9 cellular contexts compared by ENCODE assay signal in the genomic region with DNA sequence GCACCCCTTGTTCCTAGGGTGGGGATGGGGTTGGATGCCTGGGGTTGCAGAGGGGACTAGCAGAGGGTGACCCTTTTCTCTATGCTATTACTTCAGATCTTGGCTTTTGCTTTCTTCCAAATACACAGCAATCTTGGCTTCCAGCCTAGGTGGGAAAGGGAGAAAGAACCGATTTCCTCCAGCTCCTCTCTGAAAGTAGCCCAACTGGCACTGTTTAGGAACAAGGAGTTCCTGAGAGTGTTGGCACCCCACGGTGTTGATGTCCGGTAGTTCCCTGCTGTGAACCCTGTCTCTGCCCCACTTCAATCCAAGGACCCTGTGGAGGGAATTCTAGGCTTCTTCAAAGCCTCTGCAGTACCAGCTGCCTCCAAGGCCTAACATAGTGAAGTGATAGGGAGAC. TPM values are rescaled to one million over a fixed set of nuclear protein-coding genes. Genes with fewer than 3 reads are reported as not detected.
DNase-seq lines count a peak whose midpoint lies in the region; ATAC-seq, FAIRE-seq and TF ChIP-seq lines count a peak whose summit lies in the region.
"Had no signal": no experiment of that assay in that cellular context is flagged by ENCODE, and none has a peak within 500 bp of the region (broad histone marks: within the 10 kb centered on the region; RNA-seq: fewer than 3 reads in every experiment).

No MANE protein-coding gene starts in this region.

- H3K27ac ChIP-seq in breast epithelium: peak overlapping the region; percentile 97 to 100
- no peak overlapping the region for H3K27ac ChIP-seq in mesendoderm (ENCODE audit: low read depth, low read length)
- H3K27ac ChIP-seq in upper lobe of left lung: peak overlapping the region; percentile 97 to 99 (median 98)

- peaks cover 0 to 19% of the 10 kb centered on the region in 2 donors for H3K4me1 ChIP-seq in breast epithelium
- H3K4me1 ChIP-seq in mesendoderm (ENCODE audit: control insufficient read depth, low read depth, low read length): peaks cover 10% of the 10 kb centered on the region
- peaks cover 36 to 45% (median 39%) of the 10 kb centered on the region in 4 donors for H3K4me1 ChIP-seq in upper lobe of left lung

- WGBS in mesendoderm (ENCODE audit: extremely low coverage, insufficient coverage, low lambda C conversion rate): no CpG with 5 or more reads among the region's 3 CpGs
- 13 to 50% methylated on average over 2 to 3 of the region's 3 CpGs for WGBS in upper lobe of left lung, 2 donors

- ATAC-seq in upper lobe of left lung (ENCODE audit: low FRiP score in 2 of 2) (no peak), HG02623 (IDR thresholded peaks at IDR 0.05; ENCODE audit: unreplicated experiment) (no peak)

- H3K9ac ChIP-seq in mesendoderm (ENCODE audit: low read length): peak overlapping the region; percentile 1

- TF ChIP-seq POLR2A in breast epithelium (IDR thresholded peaks at IDR 0.05): no peak
- TF ChIP-seq POLR2A in upper lobe of left lung (IDR thresholded peaks at IDR 0.05): no peak

- no peak for DNase-seq in activated naive CD4-positive, alpha-beta T cell treated with anti-CD3 and anti-CD28 coated beads, Interleukin-2, amount 50 U/mL, for 16 hours
- DNase-seq in breast epithelium (ENCODE audit: low spot score in 2 of 2) (peak in 1 of 2 donors; percentile 82), mesendoderm (no peak), upper lobe of left lung (no peak), urothelium cell line (ENCODE audit: low spot score) (no peak), NCI-H2081 treated with DMSO at 0.1 percent for 48 hours (lab: John Stamatoyannopoulos, UW) (no peak)

- H3K27me3 Mint-ChIP-seq in activated naive CD4-positive, alpha-beta T cell treated with anti-CD3 and anti-CD28 coated beads, Interleukin-2, amount 50 U/mL, for 24 hours: no peaks in the 10 kb centered on the region

- H3K4me2 ChIP-seq in mesendoderm (ENCODE audit: low read length): no peak overlapping the region

- intact Hi-C loops in breast epithelium (cut with DNase I; ENCODE audit: low total_unique reads): loop anchor here (10.0 kb wide), 1 partner anchor 485 kb away; no protein-coding TSS in a partner anchor

- H3K4me1 Mint-ChIP-seq in activated naive CD4-positive, alpha-beta T cell treated with anti-CD3 and anti-CD28 coated beads, Interleukin-2, amount 50 U/mL, for 24 hours: peaks cover 33% of the 10 kb centered on the region

- no peak overlapping the region for H2AK5ac ChIP-seq in mesendoderm (ENCODE audit: low read length)

- peaks cover 36% of the 10 kb centered on the region for H3K36me3 Mint-ChIP-seq in activated naive CD4-positive, alpha-beta T cell treated with anti-CD3 and anti-CD28 coated beads, Interleukin-2, amount 50 U/mL, for 24 hours

- no peak overlapping the region for H2BK120ac ChIP-seq in mesendoderm (ENCODE audit: low read depth, low read length)

- no peak overlapping the region for H3K4ac ChIP-seq in mesendoderm (ENCODE audit: low read depth, low read length)

- H3K23ac ChIP-seq in mesendoderm (ENCODE audit: low read length): no peak overlapping the region

- no peak for TF ChIP-seq CTCF in breast epithelium (IDR thresholded peaks at IDR 0.05)
- no peak for TF ChIP-seq CTCF in upper lobe of left lung (IDR thresholded peaks at IDR 0.05)

- no peak overlapping the region for H3K18ac ChIP-seq in mesendoderm (ENCODE audit: low read length)

- no peak overlapping the region for H2BK5ac ChIP-seq in mesendoderm (ENCODE audit: low read length)

- no peak overlapping the region for H3K56ac ChIP-seq in mesendoderm (ENCODE audit: low read length)

- H3K36me3 ChIP-seq in breast epithelium (no peaks in the 10 kb centered on the region), mesendoderm (ENCODE audit: control insufficient read depth, insufficient read depth, low read length) (peaks cover 15% of the 10 kb centered on the region), upper lobe of left lung (peaks cover 16 to 24% (median 20%) of the 10 kb centered on the region in 4 donors)

- TF ChIP-seq EP300 in upper lobe of left lung (IDR thresholded peaks at IDR 0.05): peak in 1 of 4 donors; percentile 48

- H3K4me3 ChIP-seq in breast epithelium (peak overlapping the region; percentile 68 to 99 (median 92)), mesendoderm (ENCODE audit: low read length) (no peak overlapping the region), upper lobe of left lung (peak overlapping the region in 2 of 4 donors; percentile 69 to 81)

- peaks cover 64% of the 10 kb centered on the region for H3K79me2 ChIP-seq in mesendoderm (ENCODE audit: control insufficient read depth, insufficient read depth, low read length)

- H4K8ac ChIP-seq in mesendoderm (ENCODE audit: low read depth, low read length): no peak overlapping the region

- peak overlapping the region; percentile 87 for H3K27ac Mint-ChIP-seq in activated naive CD4-positive, alpha-beta T cell treated with anti-CD3 and anti-CD28 coated beads, Interleukin-2, amount 50 U/mL, for 24 hours

- no peak overlapping the region for H4K5ac ChIP-seq in mesendoderm (ENCODE audit: low read length)

- H3K27me3 ChIP-seq in breast epithelium (no peaks in the 10 kb centered on the region), mesendoderm (ENCODE audit: insufficient read depth, low read length, poor library complexity) (no peaks in the 10 kb centered on the region), upper lobe of left lung (no peaks in the 10 kb centered on the region)

- H3K9me3 ChIP-seq in breast epithelium (no peaks in the 10 kb centered on the region), upper lobe of left lung (no peaks in the 10 kb centered on the region)

- no peak overlapping the region for H2BK15ac ChIP-seq in mesendoderm (replicated peaks; ENCODE audit: low read depth)

- no peak for FAIRE-seq in urothelium cell line (lab: Jason Lieb, UNC)

- H3K79me1 ChIP-seq in mesendoderm (ENCODE audit: low read length): peaks cover 13% of the 10 kb centered on the region

- peak overlapping the region; percentile 97 for H3K4me3 Mint-ChIP-seq in activated naive CD4-positive, alpha-beta T cell treated with anti-CD3 and anti-CD28 coated beads, Interleukin-2, amount 50 U/mL, for 24 hours

- H3K9me3 Mint-ChIP-seq in activated naive CD4-positive, alpha-beta T cell treated with anti-CD3 and anti-CD28 coated beads, Interleukin-2, amount 50 U/mL, for 24 hours: no peaks in the 10 kb centered on the region

RNA-seq across cellular contexts. Expression of a gene that starts 1.1 kb away (rescaled TPM):
- 100 to 1,000 TPM; 147 to 214 (median 171) TPM for total RNA-seq in breast epithelium
- 325 TPM for polyA plus RNA-seq in mesendoderm (2013, experiment 1 of 2)
- polyA plus RNA-seq in mesendoderm (2013, experiment 2 of 2): 333 TPM
- total RNA-seq in upper lobe of left lung: 100 to 1,000 TPM; 120 to 236 (median 179) TPM

RNA-seq across cellular contexts. Expression of a gene that starts 40.2 kb away (rescaled TPM):
- total RNA-seq in breast epithelium (10 to 100 TPM; 46.6 to 62.6 (median 48.7) TPM), upper lobe of left lung (10 to 100 TPM; 31.5 to 56.6 (median 50.4) TPM)
- polyA plus RNA-seq in mesendoderm (2013, experiment 1 of 2): 71.5 TPM
- polyA plus RNA-seq in mesendoderm (2013, experiment 2 of 2): 71.4 TPM

RNA-seq across cellular contexts. Expression of a gene that starts 41.6 kb away (rescaled TPM):
- 1 to 10 TPM in 1 of 3 donors, under 1 TPM in 1, not detected in 1; 0.88 to 1.3 TPM for total RNA-seq in breast epithelium
- not detected for polyA plus RNA-seq in mesendoderm (2013, experiment 1 of 2)
- 0.01 TPM for polyA plus RNA-seq in mesendoderm (2013, experiment 2 of 2)
- total RNA-seq in upper lobe of left lung: 1 to 10 TPM in 4 of 6 donors, under 1 TPM in 1, not detected in 1; 0.59 to 7.3 (median 3.0) TPM
- total RNA-seq: subcutaneous adipose tissue had no signal

RNA-seq across cellular contexts. Expression of a gene that starts 46.9 kb away (rescaled TPM):
- total RNA-seq in breast epithelium (1 to 10 TPM in 1 of 3 donors, not detected in 2; 1.6 TPM), upper lobe of left lung (not detected)
- not detected for polyA plus RNA-seq in mesendoderm (2013, experiment 1 of 2)
- not detected for polyA plus RNA-seq in mesendoderm (2013, experiment 2 of 2)
- total RNA-seq: subcutaneous adipose tissue had no signal

RNA-seq across cellular contexts. Expression of a gene that starts 47.7 kb away (rescaled TPM):
- 10 to 100 TPM; 30.8 to 42.3 (median 34.2) TPM for total RNA-seq in breast epithelium
- 20.0 TPM for polyA plus RNA-seq in mesendoderm (2013, experiment 1 of 2)
- 19.2 TPM for polyA plus RNA-seq in mesendoderm (2013, experiment 2 of 2)
- 10 to 100 TPM; 25.3 to 53.8 (median 44.9) TPM for total RNA-seq in upper lobe of left lung
